ENCODE assay signal across 16 cellular contexts in genomic region chr14:73427516-73428264, GRCh38. TPM values are rescaled to one million over a fixed set of nuclear protein-coding genes. Genes with fewer than 3 reads are reported as not detected.
DNase-seq lines count a peak whose midpoint lies in the region; ATAC-seq and TF ChIP-seq lines count a peak whose summit lies in the region.
"Had no signal": no experiment of that assay in that cellular context is flagged by ENCODE, and none has a peak within 500 bp of the region (broad histone marks: within the 10 kb centered on the region; RNA-seq: fewer than 3 reads in every experiment).

No MANE protein-coding gene starts in this region.

- H3K4me3 Mint-ChIP-seq in CD4-positive, CD25-positive, alpha-beta regulatory T cell = no peak overlapping the region
- no peak overlapping the region for H3K4me3 Mint-ChIP-seq in activated CD4-positive, alpha-beta memory T cell treated with anti-CD3 and anti-CD28 coated beads, Interleukin-2, amount 10 ng/mL, durations not matched to agents 7 days and 5 days

- H3K79me2 ChIP-seq in parathyroid adenoma = peaks cover 11% of the 10 kb centered on the region

- no peaks in the 10 kb centered on the region for H3K27me3 ChIP-seq in CD4-positive, CD25-positive, alpha-beta regulatory T cell (ENCODE audit: control insufficient read depth, insufficient read depth, low read length)
- H3K27me3 ChIP-seq in SJSA1 (replicated peaks) = no peaks in the 10 kb centered on the region
- H3K27me3 ChIP-seq in gastroesophageal sphincter = no peaks in the 10 kb centered on the region
- H3K27me3 ChIP-seq in parathyroid adenoma (ENCODE audit: control insufficient read depth, insufficient read depth, low read length) = no peaks in the 10 kb centered on the region
- H3K27me3 ChIP-seq: BE2C had no signal

- H2AFZ ChIP-seq in parathyroid adenoma = no peak overlapping the region

- no peak for TF ChIP-seq EP300 in gastroesophageal sphincter (IDR thresholded peaks at IDR 0.05)

- peaks cover 4% of the 10 kb centered on the region for H3K36me3 Mint-ChIP-seq in CD4-positive, CD25-positive, alpha-beta regulatory T cell
- peaks cover 2% of the 10 kb centered on the region for H3K36me3 Mint-ChIP-seq in activated CD4-positive, alpha-beta memory T cell treated with anti-CD3 and anti-CD28 coated beads, Interleukin-2, amount 10 ng/mL, durations not matched to agents 7 days and 5 days (ENCODE audit: low read depth)

- no peak overlapping the region for H3K27ac ChIP-seq in CD4-positive, CD25-positive, alpha-beta regulatory T cell (ENCODE audit: insufficient read depth, low read length, poor library complexity, severe bottlenecking)
- H3K27ac ChIP-seq in SJSA1 = peak overlapping the region; percentile 65
- peak overlapping the region in 3 of 4 donors; percentile 61 to 74 (median 66) for H3K27ac ChIP-seq in gastroesophageal sphincter
- peak overlapping the region; percentile 13 for H3K27ac ChIP-seq in parathyroid adenoma

- H3K9me3 Mint-ChIP-seq in CD4-positive, CD25-positive, alpha-beta regulatory T cell = no peaks in the 10 kb centered on the region
- no peaks in the 10 kb centered on the region for H3K9me3 Mint-ChIP-seq in activated CD4-positive, alpha-beta memory T cell treated with anti-CD3 and anti-CD28 coated beads, Interleukin-2, amount 10 ng/mL, durations not matched to agents 7 days and 5 days

- no peak for DNase-seq in CD4-positive, CD25-positive, alpha-beta regulatory T cell
- peak in 1 of 2 experiments; percentile 42 for DNase-seq in SJSA1 (ENCODE audit: low read depth in 1 of 2, low spot score in 2 of 2)
- no peak for DNase-seq in activated CD4-positive, alpha-beta memory T cell treated with anti-CD3 and anti-CD28 coated beads, Interleukin-2, amount 10 ng/mL, durations not matched to agents 7 days and 5 days
- DNase-seq: amniotic stem cell; BE2C; DND-41; effector CD8-positive, alpha-beta T cell; NCI-H2081 treated with DMSO at 0.1 percent for 48 hours; stimulated activated CD4-positive, alpha-beta T cell treated with anti-CD3 and anti-CD28 coated beads, Interleukin-15, amount 100 ng/mL, for 24 hours had no signal

- no peaks in the 10 kb centered on the region for H3K4me1 ChIP-seq in CD4-positive, CD25-positive, alpha-beta regulatory T cell (ENCODE audit: control insufficient read depth, insufficient read depth, low read length, poor library complexity, severe bottlenecking)
- H3K4me1 ChIP-seq in SJSA1 (replicated peaks) = peaks cover 31% of the 10 kb centered on the region
- peaks cover 0 to 59% (median 10%) of the 10 kb centered on the region in 3 donors for H3K4me1 ChIP-seq in gastroesophageal sphincter
- peaks cover 2% of the 10 kb centered on the region for H3K4me1 ChIP-seq in parathyroid adenoma
- H3K4me1 ChIP-seq: BE2C had no signal

- 37 to 53% methylated on average over 4 of the region's 4 CpGs for WGBS in gastroesophageal sphincter (ENCODE audit: low coverage in 1 of 2), 2 donors

- H3K4me1 Mint-ChIP-seq in CD4-positive, CD25-positive, alpha-beta regulatory T cell = peaks cover 17 to 39% (median 30%) of the 10 kb centered on the region in 4 donors
- peaks cover 7% of the 10 kb centered on the region for H3K4me1 Mint-ChIP-seq in activated CD4-positive, alpha-beta memory T cell treated with anti-CD3 and anti-CD28 coated beads, Interleukin-2, amount 10 ng/mL, durations not matched to agents 7 days and 5 days

- H3K36me3 ChIP-seq in CD4-positive, CD25-positive, alpha-beta regulatory T cell (ENCODE audit: control insufficient read depth, insufficient read depth, low read length) = no peaks in the 10 kb centered on the region
- H3K36me3 ChIP-seq in SJSA1 = no peaks in the 10 kb centered on the region
- H3K36me3 ChIP-seq in gastroesophageal sphincter = no peaks in the 10 kb centered on the region
- H3K36me3 ChIP-seq in parathyroid adenoma (ENCODE audit: control insufficient read depth, insufficient read depth, low read length) = no peaks in the 10 kb centered on the region
- H3K36me3 ChIP-seq: BE2C had no signal

- H3K27me3 Mint-ChIP-seq in CD4-positive, CD25-positive, alpha-beta regulatory T cell = no peaks in the 10 kb centered on the region
- H3K27me3 Mint-ChIP-seq in activated CD4-positive, alpha-beta memory T cell treated with anti-CD3 and anti-CD28 coated beads, Interleukin-2, amount 10 ng/mL, durations not matched to agents 7 days and 5 days = no peaks in the 10 kb centered on the region

- no peak overlapping the region for H3K9ac ChIP-seq in parathyroid adenoma

- POLR2A ChIA-PET in activated CD4-positive, alpha-beta memory T cell treated with anti-CD3 and anti-CD28 coated beads, Interleukin-2, amount 10 ng/mL, durations not matched to agents 7 days and 5 days (lab: Charles Lee) = no interaction called here

- no peak for ATAC-seq in CD4-positive, CD25-positive, alpha-beta regulatory T cell (ENCODE audit: low read depth in 2 of 2)
- ATAC-seq in gastroesophageal sphincter (no peak), GM19467 (IDR thresholded peaks at IDR 0.05; ENCODE audit: unreplicated experiment) (no peak), GM19035 (IDR thresholded peaks at IDR 0.05; ENCODE audit: unreplicated experiment) (no peak), HG03439 (IDR thresholded peaks at IDR 0.05; ENCODE audit: unreplicated experiment) (no peak)
- ATAC-seq: activated CD4-positive, CD25-positive, alpha-beta regulatory T cell treated with anti-CD3 and anti-CD28 coated beads, Interleukin-2, amount 50 U/mL, for 24 hours had no signal

- no peaks in the 10 kb centered on the region for H3K9me3 ChIP-seq in CD4-positive, CD25-positive, alpha-beta regulatory T cell (ENCODE audit: control insufficient read depth in 2 of 2, low read length in 2 of 2)
- H3K9me3 ChIP-seq in SJSA1 (replicated peaks) (no peaks in the 10 kb centered on the region), gastroesophageal sphincter (no peaks in the 10 kb centered on the region), parathyroid adenoma (ENCODE audit: control insufficient read depth, low read length) (no peaks in the 10 kb centered on the region)
- H3K9me3 ChIP-seq: BE2C had no signal

- peak overlapping the region in 2 of 3 donors; percentile 42 to 89 for H3K27ac Mint-ChIP-seq in CD4-positive, CD25-positive, alpha-beta regulatory T cell
- H3K27ac Mint-ChIP-seq in activated CD4-positive, alpha-beta memory T cell treated with anti-CD3 and anti-CD28 coated beads, Interleukin-2, amount 10 ng/mL, durations not matched to agents 7 days and 5 days = no peak overlapping the region

- TF ChIP-seq POLR2A in gastroesophageal sphincter (IDR thresholded peaks at IDR 0.05) = no peak

- TF ChIP-seq CTCF in gastroesophageal sphincter (IDR thresholded peaks at IDR 0.05) = no peak
- TF ChIP-seq CTCF in parathyroid adenoma (IDR thresholded peaks at IDR 0.05) = no peak

- CTCF ChIA-PET in activated CD4-positive, alpha-beta memory T cell treated with anti-CD3 and anti-CD28 coated beads, Interleukin-2, amount 10 ng/mL, durations not matched to agents 7 days and 5 days (lab: Charles Lee) = interaction anchor here (0.5 kb wide), 1 partner anchor 71 kb away, joined by 3 read pairs; no protein-coding TSS in a partner anchor

- H3K4me2 ChIP-seq in parathyroid adenoma (ENCODE audit: low read length) = no peak overlapping the region

- no peak overlapping the region for H3K4me3 ChIP-seq in CD4-positive, CD25-positive, alpha-beta regulatory T cell (ENCODE audit: low read depth, low read length)
- H3K4me3 ChIP-seq in SJSA1 (no peak overlapping the region), gastroesophageal sphincter (no peak overlapping the region), parathyroid adenoma (ENCODE audit: low read depth, low read length) (no peak overlapping the region)
- H3K4me3 ChIP-seq: GM12878 had no signal

RNA-seq across cellular contexts. Expression of gene NUMB, which starts 30.7 kb away (rescaled TPM):
- 53.2 TPM for total RNA-seq in CD4-positive, CD25-positive, alpha-beta regulatory T cell
- polyA plus RNA-seq in CD4-positive, CD25-positive, alpha-beta regulatory T cell = 10 to 100 TPM; 28.8 to 34.5 (median 32.1) TPM
- 11.1 and 11.4 TPM in 2 replicates for total RNA-seq in SJSA1 (2014; rRNA removed; shearing (Covaris generic))
- total RNA-seq in gastroesophageal sphincter = 10 to 100 TPM; 42.4 to 63.5 (median 51.0) TPM
- total RNA-seq in activated CD4-positive, alpha-beta memory T cell treated with anti-CD3 and anti-CD28 coated beads, Interleukin-2, amount 10 ng/mL, durations not matched to agents 7 days and 5 days = 10 to 100 TPM; 44.5 to 46.4 TPM
